ENCODE assay signal across 18 cellular contexts in genomic region chr2:227643990-227644551, GRCh38. TPM values are rescaled to one million over a fixed set of nuclear protein-coding genes. Genes with fewer than 3 reads are reported as not detected.
"Had no signal": no experiment of that assay in that cellular context is flagged by ENCODE, and none has a peak within 500 bp of the region (broad histone marks: within the 10 kb centered on the region; RNA-seq: fewer than 3 reads in every experiment).

No MANE protein-coding gene starts in this region.

- DNase-seq: activated naive CD4-positive, alpha-beta T cell treated with anti-CD3 and anti-CD28 coated beads, Interleukin-2, amount 50 U/mL, for 16 hours; activated T-cell treated with anti-CD3 and anti-CD28 coated beads, Interleukin-2, amount 50 U/mL, for 1 hour; adrenal gland; dermis blood vessel endothelial cell; gastrocnemius medialis; heart right ventricle; islet precursor cell; naive B cell; stimulated activated CD4-positive, alpha-beta T cell treated with anti-CD3 and anti-CD28 coated beads, Interleukin-4, amount 100 ng/mL, for 24 hours; upper lobe of left lung had no signal

- H3K27ac ChIP-seq: adrenal gland, gastrocnemius medialis, heart right ventricle, neutrophil, skin epidermis, upper lobe of left lung had no signal

- H3K36me3 ChIP-seq: adrenal gland, gastrocnemius medialis, heart right ventricle, neutrophil, upper lobe of left lung had no signal

- H3K27me3 ChIP-seq: adrenal gland, gastrocnemius medialis, neutrophil, upper lobe of left lung had no signal

- ATAC-seq: gastrocnemius medialis, heart right ventricle had no signal

- H3K4me3 ChIP-seq: adrenal gland, gastrocnemius medialis, heart right ventricle, skin epidermis, upper lobe of left lung had no signal

- H3K9me3 ChIP-seq: adrenal gland, gastrocnemius medialis, heart right ventricle, neutrophil, upper lobe of left lung had no signal

- H3K4me1 ChIP-seq: adrenal gland, gastrocnemius medialis, heart right ventricle, upper lobe of left lung had no signal

RNA-seq across cellular contexts. Expression of gene SCYGR5, which starts 22.5 kb away (rescaled TPM):
- total RNA-seq: activated T-helper 2 cell treated with anti-CD3 and anti-CD28 coated beads, Interferon-gamma antibody, Interleukin-2, Interleukin-4, amounts not matched to agents 10 μg/mL and 5 μg/mL and 100 μg/mL, durations not matched to agents 14 hours and 24 hours and 36 hours; adrenal gland; chondrocyte; dermis blood vessel endothelial cell; epithelial cell of proximal tubule; gastrocnemius medialis; heart right ventricle; lung microvascular endothelial cell; mononuclear cell; temporal lobe; upper lobe of left lung had no signal
- polyA plus RNA-seq: adrenal gland, heart right ventricle had no signal

RNA-seq across cellular contexts. Expression of gene SCYGR4, which starts 26.8 kb away (rescaled TPM):
- total RNA-seq: activated T-helper 2 cell treated with anti-CD3 and anti-CD28 coated beads, Interferon-gamma antibody, Interleukin-2, Interleukin-4, amounts not matched to agents 10 μg/mL and 5 μg/mL and 100 μg/mL, durations not matched to agents 14 hours and 24 hours and 36 hours; adrenal gland; chondrocyte; dermis blood vessel endothelial cell; epithelial cell of proximal tubule; gastrocnemius medialis; heart right ventricle; lung microvascular endothelial cell; mononuclear cell; temporal lobe; upper lobe of left lung had no signal
- polyA plus RNA-seq: adrenal gland, heart right ventricle had no signal

RNA-seq across cellular contexts. Expression of gene SCYGR3, which starts 29.4 kb away (rescaled TPM):
- total RNA-seq: activated T-helper 2 cell treated with anti-CD3 and anti-CD28 coated beads, Interferon-gamma antibody, Interleukin-2, Interleukin-4, amounts not matched to agents 10 μg/mL and 5 μg/mL and 100 μg/mL, durations not matched to agents 14 hours and 24 hours and 36 hours; adrenal gland; chondrocyte; dermis blood vessel endothelial cell; epithelial cell of proximal tubule; gastrocnemius medialis; heart right ventricle; lung microvascular endothelial cell; mononuclear cell; temporal lobe; upper lobe of left lung had no signal
- polyA plus RNA-seq: adrenal gland, heart right ventricle had no signal

RNA-seq across cellular contexts. Expression of gene SCYGR2, which starts 45.4 kb away (rescaled TPM):
- total RNA-seq: activated T-helper 2 cell treated with anti-CD3 and anti-CD28 coated beads, Interferon-gamma antibody, Interleukin-2, Interleukin-4, amounts not matched to agents 10 μg/mL and 5 μg/mL and 100 μg/mL, durations not matched to agents 14 hours and 24 hours and 36 hours; adrenal gland; chondrocyte; dermis blood vessel endothelial cell; epithelial cell of proximal tubule; gastrocnemius medialis; heart right ventricle; lung microvascular endothelial cell; mononuclear cell; temporal lobe; upper lobe of left lung had no signal
- polyA plus RNA-seq: adrenal gland, heart right ventricle had no signal
